8 cellular contexts compared by ENCODE assay signal in the genomic region with DNA sequence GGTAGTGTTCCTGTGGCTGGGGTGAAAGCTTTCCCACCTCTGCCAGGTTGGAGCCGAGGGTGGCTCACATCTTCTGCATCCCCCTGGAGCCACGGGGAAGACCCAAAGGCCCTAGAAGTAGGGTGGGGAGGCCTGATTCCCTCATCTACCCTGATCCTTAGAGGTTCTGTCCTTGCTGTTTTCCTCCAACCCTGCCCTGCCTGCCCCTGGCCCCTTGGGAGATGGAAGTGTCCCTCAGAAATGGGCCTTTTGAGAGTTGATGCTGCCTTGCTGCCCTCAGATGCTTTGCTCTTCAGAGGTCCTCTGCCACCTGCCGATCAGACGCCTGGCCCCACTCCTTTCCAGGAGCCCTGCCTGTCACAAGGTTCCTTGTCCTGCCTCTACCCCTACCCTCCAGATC. TPM values are rescaled to one million over a fixed set of nuclear protein-coding genes. Genes with fewer than 3 reads are reported as not detected.
"Had no signal": no experiment of that assay in that cellular context is flagged by ENCODE, and none has a peak within 500 bp of the region (broad histone marks: within the 10 kb centered on the region; RNA-seq: fewer than 3 reads in every experiment).

No MANE protein-coding gene starts in this region.

- H3K27ac ChIP-seq: HL-60 had no signal

- H3K4me3 ChIP-seq: GM23338 had no signal

- ATAC-seq: GM23338, HepG2 had no signal

- H3K4me3 Mint-ChIP-seq: GM23338, H9, IgD-negative memory B cell had no signal

- H3K27ac Mint-ChIP-seq: GM23338 had no signal

- DNase-seq: H9, HCEC 1CT had no signal

- H3K36me3 Mint-ChIP-seq: IgD-negative memory B cell had no signal

- H3K9me3 Mint-ChIP-seq: GM23338, H9, IgD-negative memory B cell had no signal

RNA-seq across cellular contexts. Expression of gene CCL19, which starts 6.3 kb away (rescaled TPM):
- total RNA-seq: GM23338, H1, H9, HepG2, HT1080 had no signal

RNA-seq across cellular contexts. Expression of gene CCL27, which starts 22.4 kb away (rescaled TPM):
- total RNA-seq: GM23338, H1, HepG2 had no signal

RNA-seq across cellular contexts. Expression of gene CCL21, which starts 25.1 kb away (rescaled TPM):
- total RNA-seq: GM23338, H1, H9, HepG2, HT1080 had no signal
